In genomic region chr13:99605417-99606321, GRCh38 we compare ENCODE assay signal across 8 cellular contexts. TPM values are rescaled to one million over a fixed set of nuclear protein-coding genes. Genes with fewer than 3 reads are reported as not detected.
A peak's percentile ranks its signal among the peaks of the same experiment; 100 is the strongest.
DNase-seq lines count a peak whose midpoint lies in the region; ATAC-seq lines count a peak whose summit lies in the region.

No MANE protein-coding gene starts in this region.

- ATAC-seq in GM19463 (IDR thresholded peaks at IDR 0.05; ENCODE audit: unreplicated experiment): peak; percentile 60
- ATAC-seq in HG03558 (IDR thresholded peaks at IDR 0.05; ENCODE audit: extremely low read depth, unreplicated experiment): peak; percentile 36
- peak; percentile 60 to 72 for ATAC-seq in left cardiac atrium

- DNase-seq in COLO668 (lab: John Stamatoyannopoulos, UW; ENCODE audit: unreplicated experiment): peak; percentile 81
- peak; percentile 42 for DNase-seq in RKO (ENCODE audit: low spot score)
- DNase-seq in activated naive CD4-positive, alpha-beta T cell treated with Interleukin-2 at 50 U/mL for 16 hours: peak; percentile 49
- DNase-seq in left cardiac atrium: peak; percentile 44
- DNase-seq in posterior vena cava (ENCODE audit: low spot score): peak; percentile 86
- DNase-seq in A172 (ENCODE audit: low spot score): no peak

- intact Hi-C loops in left cardiac atrium (cut with DNase I): loop anchor here in 1 of 2 donors (10.0 kb wide), 1 partner anchor 171 kb away; no protein-coding TSS in a partner anchor
- intact Hi-C loops in posterior vena cava (cut with DNase I): loop anchor here in 1 of 2 donors (5.0 kb wide), 1 partner anchor 377 kb away; the partner anchor contains the start of gene ZIC2

RNA-seq across cellular contexts. Expression of gene CLYBL, which starts 0.8 kb away (rescaled TPM):
- total RNA-seq in left cardiac atrium: 10 to 100 TPM; 13.3 to 15.6 TPM
- 10 to 100 TPM in 1 of 2 donors, 1 to 10 TPM in 1; 6.6 to 13.6 TPM for total RNA-seq in posterior vena cava
- 5.1 and 7.3 TPM in 2 replicates for total RNA-seq in A172 (2014; rRNA removed; shearing (Covaris generic))
